In the genomic region with DNA sequence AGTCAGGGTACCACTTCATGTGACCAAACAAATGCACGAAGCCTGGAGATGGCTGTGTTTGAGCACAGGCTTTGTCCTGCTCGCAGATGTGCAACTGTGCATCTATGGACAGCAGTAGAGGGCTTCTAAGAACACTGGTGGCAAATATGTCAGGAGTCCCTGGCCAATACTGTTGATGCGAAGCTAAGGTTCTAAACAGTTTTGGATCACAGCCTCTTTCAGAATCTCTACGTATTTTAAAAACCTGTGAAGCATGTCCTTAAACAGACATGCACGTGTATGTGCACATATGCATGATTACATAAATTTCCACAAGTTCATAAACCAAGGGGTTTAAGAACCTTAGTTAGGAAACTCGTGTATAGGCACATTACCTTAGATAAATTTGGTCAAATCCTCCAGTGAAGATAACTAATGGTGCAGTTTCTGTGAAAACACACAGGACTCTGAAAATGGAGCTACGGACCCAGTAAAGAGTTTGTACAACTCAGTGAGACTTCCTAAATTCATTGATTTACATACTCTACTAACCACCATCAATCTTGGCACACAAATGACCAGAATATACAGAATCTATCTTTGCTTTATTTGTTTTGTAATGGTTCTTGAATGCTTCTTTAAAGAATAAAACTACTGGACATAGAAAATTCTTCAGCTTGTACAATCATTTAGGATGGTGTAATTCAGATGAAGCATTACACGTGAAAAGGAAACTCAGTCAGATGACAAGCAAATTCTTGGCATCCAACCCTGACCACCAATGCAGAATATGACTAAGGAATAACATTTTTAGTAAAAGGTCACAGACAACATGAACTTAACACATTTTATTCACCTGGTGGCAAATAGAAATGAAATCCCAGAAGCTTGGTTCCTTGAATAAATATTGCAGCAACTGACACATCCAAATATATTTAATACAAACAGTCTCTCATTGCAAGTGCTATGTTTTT, we compare ENCODE assay signal across 7 cellular contexts. TPM values are rescaled to one million over a fixed set of nuclear protein-coding genes. Genes with fewer than 3 reads are reported as not detected.
DNase-seq lines count a peak whose midpoint lies in the region; ATAC-seq and TF ChIP-seq lines count a peak whose summit lies in the region.

No MANE protein-coding gene starts in this region.

- H3K27ac ChIP-seq in HEK293 (ENCODE audit: extremely low read depth, low read depth, low read length) (no peak overlapping the region), upper lobe of right lung (no peak overlapping the region), right atrium auricular region (no peak overlapping the region)

- peak; percentile 18 for DNase-seq in NCI-H69 (lab: John Stamatoyannopoulos, UW)
- DNase-seq in glomerular visceral epithelial cell (ENCODE audit: extremely low spot score): peak; percentile 68
- no peak for DNase-seq in upper lobe of right lung
- DNase-seq in right atrium auricular region (ENCODE audit: low spot score): no peak
- DNase-seq in SW480 (ENCODE audit: low spot score): no peak

- POLR2A ChIA-PET in HEK293 (lab: Yijun Ruan, JAX): no interaction called here

- H3K4me1 ChIP-seq in HEK293 (ENCODE audit: control insufficient read depth, insufficient read depth, low read length): peaks cover 8% of the 10 kb centered on the region
- no peaks in the 10 kb centered on the region for H3K4me1 ChIP-seq in upper lobe of right lung
- H3K4me1 ChIP-seq in right atrium auricular region: no peaks in the 10 kb centered on the region

- CTCF ChIA-PET in HEK293 (lab: Yijun Ruan, JAX): interaction anchor here (0.9 to 1.2 kb wide), 3 partner anchors 27 to 33 kb away, joined by 4 read pairs; a partner anchor contains a TSS

- H3K4me3 ChIP-seq in HEK293 (ENCODE audit: low read depth, low read length) (no peak overlapping the region), upper lobe of right lung (no peak overlapping the region), right atrium auricular region (no peak overlapping the region)

- intact Hi-C loops in upper lobe of right lung (cut with DNase I): no loop called here

- ATAC-seq in GM18519 (IDR thresholded peaks at IDR 0.05; ENCODE audit: low FRiP score, unreplicated experiment) (peak; percentile 46), upper lobe of right lung (no peak)

- H3K9me3 ChIP-seq in HEK293 (ENCODE audit: control insufficient read depth, insufficient read depth, low read depth, low read length): no peaks in the 10 kb centered on the region
- no peaks in the 10 kb centered on the region for H3K9me3 ChIP-seq in upper lobe of right lung
- no peaks in the 10 kb centered on the region for H3K9me3 ChIP-seq in right atrium auricular region

- no peaks in the 10 kb centered on the region for H3K27me3 ChIP-seq in upper lobe of right lung
- H3K27me3 ChIP-seq in right atrium auricular region: no peaks in the 10 kb centered on the region

- H3K36me3 ChIP-seq in HEK293 (ENCODE audit: control insufficient read depth in 2 of 2, insufficient read depth in 1 of 2, low read length in 2 of 2) (no peaks in the 10 kb centered on the region), upper lobe of right lung (no peaks in the 10 kb centered on the region), right atrium auricular region (no peaks in the 10 kb centered on the region)

- TF ChIP-seq CTCF in HEK293 (tag by site-specific recombination; IDR thresholded peaks at IDR 0.05) (no peak), upper lobe of right lung (IDR thresholded peaks at IDR 0.05) (no peak), right atrium auricular region (IDR thresholded peaks at IDR 0.05) (no peak)

TF ChIP-seq in HEK293, 187 proteins besides CTCF, POLR2A, EP300 and RAD21:
- TF ChIP-seq, protein P1, sequence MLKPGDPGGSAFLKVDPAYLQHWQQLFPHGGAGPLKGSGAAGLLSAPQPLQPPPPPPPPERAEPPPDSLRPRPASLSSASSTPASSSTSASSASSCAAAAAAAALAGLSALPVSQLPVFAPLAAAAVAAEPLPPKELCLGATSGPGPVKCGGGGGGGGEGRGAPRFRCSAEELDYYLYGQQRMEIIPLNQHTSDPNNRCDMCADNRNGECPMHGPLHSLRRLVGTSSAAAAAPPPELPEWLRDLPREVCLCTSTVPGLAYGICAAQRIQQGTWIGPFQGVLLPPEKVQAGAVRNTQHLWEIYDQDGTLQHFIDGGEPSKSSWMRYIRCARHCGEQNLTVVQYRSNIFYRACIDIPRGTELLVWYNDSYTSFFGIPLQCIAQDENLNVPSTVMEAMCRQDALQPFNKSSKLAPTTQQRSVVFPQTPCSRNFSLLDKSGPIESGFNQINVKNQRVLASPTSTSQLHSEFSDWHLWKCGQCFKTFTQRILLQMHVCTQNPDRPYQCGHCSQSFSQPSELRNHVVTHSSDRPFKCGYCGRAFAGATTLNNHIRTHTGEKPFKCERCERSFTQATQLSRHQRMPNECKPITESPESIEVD (tag by site-specific recombination; IDR thresholded peaks at IDR 0.05): peak; percentile 44
- TF ChIP-seq YY1 (tag by site-specific recombination; IDR thresholded peaks at IDR 0.05) (no peak), ZNF184 (tag by site-specific recombination; IDR thresholded peaks at IDR 0.05) (no peak), ZNF132 (tag by site-specific recombination; IDR thresholded peaks at IDR 0.05; ENCODE audit: borderline replicate concordance) (no peak), MYNN (tag by site-specific recombination; IDR thresholded peaks at IDR 0.05; ENCODE audit: borderline replicate concordance) (no peak), ZNF140 (tag by site-specific recombination; IDR thresholded peaks at IDR 0.05) (no peak), ZBTB48 (tag by site-specific recombination; IDR thresholded peaks at IDR 0.05) (no peak), ZNF555 (tag by site-specific recombination; conservative IDR thresholded peaks at IDR 0.05) (no peak), ZNF660 (tag by site-specific recombination; IDR thresholded peaks at IDR 0.05) (peak; percentile 78; the same call in 1 of the 2 replicates)
- TF ChIP-seq, protein P2, sequence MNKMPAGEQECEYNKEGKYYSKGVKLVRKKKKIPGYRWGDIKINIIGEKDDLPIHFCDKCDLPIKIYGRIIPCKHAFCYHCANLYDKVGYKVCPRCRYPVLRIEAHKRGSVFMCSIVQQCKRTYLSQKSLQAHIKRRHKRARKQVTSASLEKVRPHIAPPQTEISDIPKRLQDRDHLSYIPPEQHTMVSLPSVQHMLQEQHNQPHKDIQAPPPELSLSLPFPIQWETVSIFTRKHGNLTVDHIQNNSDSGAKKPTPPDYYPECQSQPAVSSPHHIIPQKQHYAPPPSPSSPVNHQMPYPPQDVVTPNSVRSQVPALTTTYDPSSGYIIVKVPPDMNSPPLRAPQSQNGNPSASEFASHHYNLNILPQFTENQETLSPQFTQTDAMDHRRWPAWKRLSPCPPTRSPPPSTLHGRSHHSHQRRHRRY (tag by site-specific recombination; IDR thresholded peaks at IDR 0.05): no peak

RNA-seq across cellular contexts. Expression of a gene that starts 27.4 kb away (rescaled TPM):
- total RNA-seq in upper lobe of right lung: 1.3 TPM
- under 1 TPM in 1 of 2 donors, not detected in 1; 0.67 TPM for total RNA-seq in right atrium auricular region

Comparison
In these comparisons a context has a peak if more than half of its experiments do, and no peak if none do; other contexts are left out.
1. DNase-seq: peak in NCI-H69 (single experiment) and glomerular visceral epithelial cell (single experiment); none in upper lobe of right lung (single experiment), right atrium auricular region (single experiment) and SW480 (single experiment).